In genomic region chr13:36074659-36075058, GRCh38 we compare ENCODE assay signal across 24 cellular contexts. TPM values are rescaled to one million over a fixed set of nuclear protein-coding genes. Genes with fewer than 3 reads are reported as not detected.
DNase-seq lines count a peak whose midpoint lies in the region; ATAC-seq lines count a peak whose summit lies in the region.
"Had no signal": no experiment of that assay in that cellular context is flagged by ENCODE, and none has a peak within 500 bp of the region (broad histone marks: within the 10 kb centered on the region; RNA-seq: fewer than 3 reads in every experiment).

No MANE protein-coding gene starts in this region.

- CTCF ChIA-PET in activated CD4-positive, alpha-beta T cell treated with anti-CD3 and anti-CD28 coated beads for 36 hours (lab: Charles Lee), result interaction anchor here (1.0 kb wide), 1 partner anchor 9 kb away, joined by 3 read pairs; no protein-coding TSS in a partner anchor

- no peaks in the 10 kb centered on the region for H3K27me3 Mint-ChIP-seq in activated CD4-positive, alpha-beta T cell treated with anti-CD3 and anti-CD28 coated beads for 36 hours
- H3K27me3 Mint-ChIP-seq: activated naive CD8-positive, alpha-beta T cell treated with anti-CD3 and anti-CD28 coated beads for 36 hours; natural killer cell treated with Interleukin-12 subunit alpha and Interleukin-12 subunit beta and Interleukin-15 and Interleukin-18, amount 100 ng/mL, for 72 hours; stimulated activated memory B cell treated with anti-CD40 and anti-IgM and Interleukin-4, amounts not matched to agents 10 μg/mL and 1 μg/mL and 100 μg/mL, for 72 hours had no signal

- intact Hi-C loops in head of caudate nucleus (cut with DNase I), result no loop called here
- intact Hi-C loops in activated CD4-positive, alpha-beta T cell treated with anti-CD3 and anti-CD28 coated beads for 36 hours (cut with DNase I, micrococcal nuclease), result no loop called here

- H3K36me3 ChIP-seq in effector memory CD4-positive, alpha-beta T cell (ENCODE audit: control insufficient read depth, insufficient read depth, low read length), result no peaks in the 10 kb centered on the region
- H3K36me3 ChIP-seq: BLaER1, brain microvascular endothelial cell had no signal

- H3K4me1 ChIP-seq in effector memory CD4-positive, alpha-beta T cell (ENCODE audit: control insufficient read depth, insufficient read depth, low read length, poor library complexity, severe bottlenecking), result no peaks in the 10 kb centered on the region
- H3K4me1 ChIP-seq: A549, BLaER1, psoas muscle had no signal

- no peaks in the 10 kb centered on the region for H3K9me3 Mint-ChIP-seq in activated CD4-positive, alpha-beta T cell treated with anti-CD3 and anti-CD28 coated beads for 36 hours (ENCODE audit: low read depth)
- H3K9me3 Mint-ChIP-seq: activated naive CD8-positive, alpha-beta T cell treated with anti-CD3 and anti-CD28 coated beads for 36 hours had no signal

- POLR2A ChIA-PET in activated CD4-positive, alpha-beta T cell treated with anti-CD3 and anti-CD28 coated beads for 36 hours (lab: Charles Lee), result no interaction called here

- no peaks in the 10 kb centered on the region for H3K4me1 Mint-ChIP-seq in activated CD4-positive, alpha-beta T cell treated with anti-CD3 and anti-CD28 coated beads for 36 hours
- H3K4me1 Mint-ChIP-seq: activated naive CD8-positive, alpha-beta T cell treated with anti-CD3 and anti-CD28 coated beads for 36 hours; stimulated activated memory B cell treated with anti-CD40 and anti-IgM and Interleukin-4, amounts not matched to agents 10 μg/mL and 1 μg/mL and 100 μg/mL, for 72 hours had no signal

- H3K4me3 Mint-ChIP-seq in activated CD4-positive, alpha-beta T cell treated with anti-CD3 and anti-CD28 coated beads for 36 hours, result no peak overlapping the region
- H3K4me3 Mint-ChIP-seq: activated naive CD8-positive, alpha-beta T cell treated with anti-CD3 and anti-CD28 coated beads for 36 hours; mesothelial cell of epicardium; natural killer cell treated with Interleukin-12 subunit alpha and Interleukin-12 subunit beta and Interleukin-15 and Interleukin-18, amount 100 ng/mL, for 72 hours; stimulated activated memory B cell treated with anti-CD40 and anti-IgM and Interleukin-4, amounts not matched to agents 10 μg/mL and 1 μg/mL and 100 μg/mL, for 72 hours had no signal

- H3K27ac Mint-ChIP-seq in activated CD4-positive, alpha-beta T cell treated with anti-CD3 and anti-CD28 coated beads for 36 hours, result no peak overlapping the region
- H3K27ac Mint-ChIP-seq: activated naive CD8-positive, alpha-beta T cell treated with anti-CD3 and anti-CD28 coated beads for 36 hours; mesothelial cell of epicardium; natural killer cell treated with Interleukin-12 subunit alpha and Interleukin-12 subunit beta and Interleukin-15 and Interleukin-18, amount 100 ng/mL, for 72 hours; stimulated activated memory B cell treated with anti-CD40 and anti-IgM and Interleukin-4, amounts not matched to agents 10 μg/mL and 1 μg/mL and 100 μg/mL, for 72 hours had no signal

- no peaks in the 10 kb centered on the region for H3K9me3 ChIP-seq in effector memory CD4-positive, alpha-beta T cell (ENCODE audit: control insufficient read depth, low read length)
- H3K9me3 ChIP-seq: A549, BLaER1, psoas muscle had no signal

- DNase-seq in NCI-H146 (lab: John Stamatoyannopoulos, UW) (peak; percentile 48), NCI-H146 treated with DMSO at 0.1 percent for 48 hours (lab: John Stamatoyannopoulos, UW; ENCODE audit: unreplicated experiment) (no peak), NCI-H2227 (lab: John Stamatoyannopoulos, UW; ENCODE audit: unreplicated experiment) (peak; percentile 79), head of caudate nucleus (peak in 35 of 42 donors; percentile 6 to 72 (median 35)), pons (ENCODE audit: low spot score) (peak; percentile 18)
- DNase-seq in activated CD4-positive, alpha-beta T cell treated with anti-CD3 and anti-CD28 coated beads for 36 hours, result no peak
- DNase-seq in effector memory CD4-positive, alpha-beta T cell, result no peak
- DNase-seq: activated naive CD8-positive, alpha-beta T cell treated with anti-CD3 and anti-CD28 coated beads for 36 hours; brain microvascular endothelial cell; left colon; NCI-H1436 treated with DMSO at 0.1 percent for 48 hours; NCI-H510A treated with DMSO at 0.1 percent for 48 hours; psoas muscle; RPMI8226; T-helper 2 cell had no signal

- H3K36me3 Mint-ChIP-seq in activated CD4-positive, alpha-beta T cell treated with anti-CD3 and anti-CD28 coated beads for 36 hours (ENCODE audit: low read depth), result no peaks in the 10 kb centered on the region
- H3K36me3 Mint-ChIP-seq: activated naive CD8-positive, alpha-beta T cell treated with anti-CD3 and anti-CD28 coated beads for 36 hours; natural killer cell treated with Interleukin-12 subunit alpha and Interleukin-12 subunit beta and Interleukin-15 and Interleukin-18, amount 100 ng/mL, for 72 hours; stimulated activated memory B cell treated with anti-CD40 and anti-IgM and Interleukin-4, amounts not matched to agents 10 μg/mL and 1 μg/mL and 100 μg/mL, for 72 hours had no signal

- H3K4me3 ChIP-seq in effector memory CD4-positive, alpha-beta T cell (ENCODE audit: insufficient read depth, low read depth, low read length, poor library complexity, severe bottlenecking), result no peak overlapping the region
- H3K4me3 ChIP-seq: A549, BLaER1, psoas muscle, SK-N-MC, smooth muscle cell had no signal

- no peaks in the 10 kb centered on the region for H3K27me3 ChIP-seq in effector memory CD4-positive, alpha-beta T cell (replicated peaks; ENCODE audit: control insufficient read depth, insufficient read depth, low read length, poor library complexity, severe bottlenecking)
- H3K27me3 ChIP-seq: BLaER1, brain microvascular endothelial cell had no signal

- no peak for ATAC-seq in activated CD4-positive, alpha-beta T cell treated with anti-CD3 and anti-CD28 coated beads for 36 hours
- no peak for ATAC-seq in HG02763 (IDR thresholded peaks at IDR 0.05; ENCODE audit: unreplicated experiment)
- ATAC-seq: A549; left colon; natural killer cell treated with Interleukin-12 subunit alpha and Interleukin-12 subunit beta and Interleukin-15 and Interleukin-18, amount 100 ng/mL, for 72 hours; psoas muscle; stimulated activated memory B cell treated with anti-CD40 and anti-IgM and Interleukin-4, amounts not matched to agents 10 μg/mL and 1 μg/mL and 100 μg/mL, for 72 hours had no signal

- H3K27ac ChIP-seq in effector memory CD4-positive, alpha-beta T cell (ENCODE audit: insufficient read depth, low read length, poor library complexity, severe bottlenecking), result no peak overlapping the region
- H3K27ac ChIP-seq: A549, BLaER1, brain microvascular endothelial cell, psoas muscle, SK-N-MC, VCaP had no signal

RNA-seq across cellular contexts. Expression of gene DCLK1, which starts 56.5 kb away (rescaled TPM):
- total RNA-seq in activated CD4-positive, alpha-beta T cell treated with anti-CD3 and anti-CD28 coated beads for 36 hours, result not detected
- total RNA-seq: activated naive CD8-positive, alpha-beta T cell treated with anti-CD3 and anti-CD28 coated beads for 36 hours; natural killer cell treated with Interleukin-12 subunit alpha and Interleukin-12 subunit beta and Interleukin-15 and Interleukin-18, amount 100 ng/mL, for 72 hours had no signal

Comparison
In these comparisons a context has a peak if more than half of its experiments do, and no peak if none do; other contexts are left out.
1. DNase-seq: peak in NCI-H146 (single experiment), NCI-H2227 (single experiment), head of caudate nucleus (35 of 42) and pons (single experiment); none in NCI-H146 treated with DMSO at 0.1 percent for 48 hours (single experiment), activated CD4-positive, alpha-beta T cell treated with anti-CD3 and anti-CD28 coated beads for 36 hours (single experiment) and effector memory CD4-positive, alpha-beta T cell (0 of 3).